In genomic region chr7:28298870-28299484, GRCh38 we compare ENCODE assay signal across 8 cellular contexts.
DNase-seq lines count a peak whose midpoint lies in the region; ATAC-seq, FAIRE-seq and TF ChIP-seq lines count a peak whose summit lies in the region.

No MANE protein-coding gene starts in this region.

- no peak overlapping the region for H3K27ac Mint-ChIP-seq in activated CD8-positive, alpha-beta T cell treated with anti-CD3 and anti-CD28 coated beads, Interleukin-2, amount 10 ng/mL, durations not matched to agents 7 days and 5 days
- H3K27ac Mint-ChIP-seq in activated naive CD8-positive, alpha-beta T cell treated with anti-CD3 and anti-CD28 coated beads for 36 hours, result no peak overlapping the region

- ATAC-seq in GM12878, result no peak
- ATAC-seq in activated CD8-positive, alpha-beta T cell treated with anti-CD3 and anti-CD28 coated beads, Interleukin-2, amount 10 ng/mL, durations not matched to agents 7 days and 5 days, result no peak
- no peak for ATAC-seq in activated T-cell treated with anti-CD3 and anti-CD28 coated beads, Interleukin-2, amount 50 U/mL, for 4 hours

- no peak overlapping the region for H2AFZ ChIP-seq in GM12878 (ENCODE audit: control insufficient read depth, low read depth, low read length)

- no peaks in the 10 kb centered on the region for H3K36me3 Mint-ChIP-seq in activated CD8-positive, alpha-beta T cell treated with anti-CD3 and anti-CD28 coated beads, Interleukin-2, amount 10 ng/mL, durations not matched to agents 7 days and 5 days (ENCODE audit: low read depth)
- H3K36me3 Mint-ChIP-seq in activated T-cell treated with anti-CD3 and anti-CD28 coated beads, Interleukin-2, amount 50 U/mL, for 4 hours (ENCODE audit: insufficient read depth), result no peaks in the 10 kb centered on the region
- no peaks in the 10 kb centered on the region for H3K36me3 Mint-ChIP-seq in activated naive CD8-positive, alpha-beta T cell treated with anti-CD3 and anti-CD28 coated beads for 36 hours

- no peak for TF ChIP-seq EP300 in GM12878 (IDR thresholded peaks at IDR 0.05; ENCODE audit: borderline replicate concordance in 1 of 2, control insufficient read depth in 1 of 2, low read depth in 2 of 2, low read length in 2 of 2)

- CTCF ChIA-PET in GM12878 (lab: Yijun Ruan, JAX), result interaction anchor here (1.1 to 3.7 kb wide), 6 partner anchors 30 to 551 kb away, joined by 3 to 13 read pairs (median 4); no protein-coding TSS in a partner anchor
- CTCF ChIA-PET in activated CD8-positive, alpha-beta T cell treated with anti-CD3 and anti-CD28 coated beads, Interleukin-2, amount 10 ng/mL, durations not matched to agents 7 days and 5 days (lab: Charles Lee), result interaction anchor here (1.0 to 2.0 kb wide), 4 partner anchors 11 to 89 kb away, joined by 4 to 5 read pairs (median 4); no protein-coding TSS in a partner anchor

- no peak for TF ChIP-seq POLR2A in GM12878 (IDR thresholded peaks at IDR 0.05; ENCODE audit: low read depth, low read length)

- 57% methylated on average over 7 of the region's 7 CpGs for WGBS in GM12878 (ENCODE audit: insufficient coverage, insufficient replicate concordance, low lambda C conversion rate, missing lambda C conversion rate)

- intact Hi-C loops in GM12878 (cut with micrococcal nuclease; ENCODE audit: unreplicated experiment) (loop anchor here (2.0 to 5.0 kb wide), 2 partner anchors 328 to 556 kb away; no protein-coding TSS in a partner anchor), tibial artery (cut with DNase I; ENCODE audit: low total_unique reads) (loop anchor here (10.0 kb wide), 1 partner anchor 556 kb away; no protein-coding TSS in a partner anchor)

- FAIRE-seq in GM12878 (lab: Jason Lieb, UNC), result no peak

- no peaks in the 10 kb centered on the region for H3K4me1 Mint-ChIP-seq in activated CD8-positive, alpha-beta T cell treated with anti-CD3 and anti-CD28 coated beads, Interleukin-2, amount 10 ng/mL, durations not matched to agents 7 days and 5 days (ENCODE audit: low read depth)
- H3K4me1 Mint-ChIP-seq in activated T-cell treated with anti-CD3 and anti-CD28 coated beads, Interleukin-2, amount 50 U/mL, for 4 hours (ENCODE audit: low read depth), result peaks cover 1% of the 10 kb centered on the region
- H3K4me1 Mint-ChIP-seq in activated naive CD8-positive, alpha-beta T cell treated with anti-CD3 and anti-CD28 coated beads for 36 hours, result peaks cover 7% of the 10 kb centered on the region

- POLR2A ChIA-PET in GM12878 (lab: Charles Lee), result no interaction called here
- POLR2A ChIA-PET in activated CD8-positive, alpha-beta T cell treated with anti-CD3 and anti-CD28 coated beads, Interleukin-2, amount 10 ng/mL, durations not matched to agents 7 days and 5 days (lab: Charles Lee), result no interaction called here

- H3K27me3 ChIP-seq in GM12878 (replicated peaks in 1 of 2; ENCODE audit: control insufficient read depth in 2 of 2, insufficient read depth in 2 of 2, low read length in 1 of 2) (no peaks in the 10 kb centered on the region), tibial artery (no peaks in the 10 kb centered on the region)

- H3K36me3 ChIP-seq in GM12878 (ENCODE audit: control insufficient read depth in 2 of 2, insufficient read depth in 2 of 2, low read length in 1 of 2) (no peaks in the 10 kb centered on the region), tibial artery (no peaks in the 10 kb centered on the region)

- H3K4me1 ChIP-seq in GM12878 (ENCODE audit: control insufficient read depth, insufficient read depth, low read length) (no peaks in the 10 kb centered on the region), tibial artery (no peaks in the 10 kb centered on the region)

- RAD21 ChIA-PET in GM12878 (lab: Charles Lee; ENCODE audit: unreplicated experiment), result no interaction called here

- H3K4me2 ChIP-seq in GM12878 (ENCODE audit: control insufficient read depth, insufficient read depth), result no peak overlapping the region

- no TSS peak for BruUV-seq in GM12878 (replicated peaks; lab: Mats Ljungman, UMichigan)

- H3K27ac ChIP-seq in GM12878 (ENCODE audit: control insufficient read depth, insufficient read depth), result no peak overlapping the region
- H3K27ac ChIP-seq in tibial artery, result no peak overlapping the region

- SMC1A ChIA-PET in GM12878 (lab: Charles Lee; ENCODE audit: uncharacterized antibody, unreplicated experiment), result interaction anchor here (0.7 to 1.1 kb wide), 3 partner anchors 9 to 623 kb away, joined by 3 to 5 read pairs (median 4); no protein-coding TSS in a partner anchor

- no peaks in the 10 kb centered on the region for H4K20me1 ChIP-seq in GM12878 (ENCODE audit: control insufficient read depth, insufficient read depth)

- TF ChIP-seq CTCF in GM13977 (IDR thresholded peaks at IDR 0.05; ENCODE audit: extremely low read depth, insufficient read depth, missing control alignments), result peak; percentile 14
- no peak for TF ChIP-seq CTCF in GM12878 (IDR thresholded peaks at IDR 0.05 in 2 of 3, conservative IDR thresholded peaks at IDR 0.05 in 1 of 3; ENCODE audit: control insufficient read depth in 2 of 3, extremely low read depth in 1 of 3, insufficient read depth in 1 of 3, low read depth in 3 of 3, low read length in 3 of 3)
- TF ChIP-seq CTCF in tibial artery (IDR thresholded peaks at IDR 0.05), result peak; percentile 24 to 30

- H3K9ac ChIP-seq in GM12878 (ENCODE audit: control insufficient read depth, insufficient read depth, low read length), result no peak overlapping the region

- in situ Hi-C loops in GM13977 (cut with MboI; ENCODE audit: low pct_unique_long_range_greater_than_20kb, low sequenced_read_pairs, unreplicated experiment) (no loop called here), GM12878 (cut with MboI) (no loop called here)

- no peaks in the 10 kb centered on the region for H3K9me3 Mint-ChIP-seq in activated CD8-positive, alpha-beta T cell treated with anti-CD3 and anti-CD28 coated beads, Interleukin-2, amount 10 ng/mL, durations not matched to agents 7 days and 5 days (ENCODE audit: insufficient read depth)
- no peaks in the 10 kb centered on the region for H3K9me3 Mint-ChIP-seq in activated T-cell treated with anti-CD3 and anti-CD28 coated beads, Interleukin-2, amount 50 U/mL, for 4 hours
- no peaks in the 10 kb centered on the region for H3K9me3 Mint-ChIP-seq in activated naive CD8-positive, alpha-beta T cell treated with anti-CD3 and anti-CD28 coated beads for 36 hours

- H3K4me3 ChIP-seq in GM12878 (no peak overlapping the region), tibial artery (no peak overlapping the region)

- no peaks in the 10 kb centered on the region for H3K79me2 ChIP-seq in GM12878 (ENCODE audit: control insufficient read depth, insufficient read depth, low read length)

- DNase-seq in GM13977 (ENCODE audit: low spot score), result no peak
- peak; percentile 59 for DNase-seq in NCI-H2107 treated with DMSO at 0.1 percent for 48 hours (lab: John Stamatoyannopoulos, UW; ENCODE audit: unreplicated experiment)
- DNase-seq in GM12878 (ENCODE audit: low read depth, low spot score), result no peak
- peak; percentile 72 for DNase-seq in iPS-NIHi7 (ENCODE audit: extremely low spot score)
- DNase-seq in tibial artery, result no peak
- DNase-seq in activated CD8-positive, alpha-beta T cell treated with anti-CD3 and anti-CD28 coated beads, Interleukin-2, amount 10 ng/mL, durations not matched to agents 7 days and 5 days, result no peak
- DNase-seq in activated T-cell treated with anti-CD3 and anti-CD28 coated beads, Interleukin-2, amount 50 U/mL, for 4 hours, result no peak
- no peak for DNase-seq in activated naive CD8-positive, alpha-beta T cell treated with anti-CD3 and anti-CD28 coated beads for 36 hours

- H3K27me3 Mint-ChIP-seq in activated CD8-positive, alpha-beta T cell treated with anti-CD3 and anti-CD28 coated beads, Interleukin-2, amount 10 ng/mL, durations not matched to agents 7 days and 5 days (ENCODE audit: low read depth), result peaks cover 7% of the 10 kb centered on the region
- peaks cover 13% of the 10 kb centered on the region for H3K27me3 Mint-ChIP-seq in activated T-cell treated with anti-CD3 and anti-CD28 coated beads, Interleukin-2, amount 50 U/mL, for 4 hours (ENCODE audit: low read depth)
- H3K27me3 Mint-ChIP-seq in activated naive CD8-positive, alpha-beta T cell treated with anti-CD3 and anti-CD28 coated beads for 36 hours, result peaks cover 17% of the 10 kb centered on the region

- no peak overlapping the region for H3K4me3 Mint-ChIP-seq in activated CD8-positive, alpha-beta T cell treated with anti-CD3 and anti-CD28 coated beads, Interleukin-2, amount 10 ng/mL, durations not matched to agents 7 days and 5 days
- no peak overlapping the region for H3K4me3 Mint-ChIP-seq in activated T-cell treated with anti-CD3 and anti-CD28 coated beads, Interleukin-2, amount 50 U/mL, for 4 hours
- H3K4me3 Mint-ChIP-seq in activated naive CD8-positive, alpha-beta T cell treated with anti-CD3 and anti-CD28 coated beads for 36 hours, result no peak overlapping the region

- peak; percentile 22; the same call in 1 of the 2 replicates for TF ChIP-seq RAD21 in GM12878 (IDR thresholded peaks at IDR 0.05; ENCODE audit: insufficient read depth, low read depth, low read length)

- no peaks in the 10 kb centered on the region for H3K9me3 ChIP-seq in GM12878 (replicated peaks; ENCODE audit: control insufficient read depth, insufficient read depth, low read length)
- no peaks in the 10 kb centered on the region for H3K9me3 ChIP-seq in tibial artery

TF ChIP-seq in GM12878, 131 proteins besides CTCF, POLR2A, EP300 and RAD21:
- no peak for TF ChIP-seq FOXM1 (IDR thresholded peaks at IDR 0.05; ENCODE audit: low read depth, low read length)
- TF ChIP-seq, protein P1, sequence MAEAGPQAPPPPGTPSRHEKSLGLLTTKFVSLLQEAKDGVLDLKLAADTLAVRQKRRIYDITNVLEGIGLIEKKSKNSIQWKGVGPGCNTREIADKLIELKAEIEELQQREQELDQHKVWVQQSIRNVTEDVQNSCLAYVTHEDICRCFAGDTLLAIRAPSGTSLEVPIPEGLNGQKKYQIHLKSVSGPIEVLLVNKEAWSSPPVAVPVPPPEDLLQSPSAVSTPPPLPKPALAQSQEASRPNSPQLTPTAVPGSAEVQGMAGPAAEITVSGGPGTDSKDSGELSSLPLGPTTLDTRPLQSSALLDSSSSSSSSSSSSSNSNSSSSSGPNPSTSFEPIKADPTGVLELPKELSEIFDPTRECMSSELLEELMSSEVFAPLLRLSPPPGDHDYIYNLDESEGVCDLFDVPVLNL (IDR thresholded peaks at IDR 0.05; ENCODE audit: low read depth, low read length), result no peak

Comparison
In these comparisons a context has a peak if more than half of its experiments do, and no peak if none do; other contexts are left out.
1. DNase-seq: peak in NCI-H2107 treated with DMSO at 0.1 percent for 48 hours (single experiment) and iPS-NIHi7 (single experiment); none in GM13977 (single experiment), GM12878 (single experiment), tibial artery (0 of 2), activated CD8-positive, alpha-beta T cell treated with anti-CD3 and anti-CD28 coated beads, Interleukin-2, amount 10 ng/mL, durations not matched to agents 7 days and 5 days (single experiment), activated T-cell treated with anti-CD3 and anti-CD28 coated beads, Interleukin-2, amount 50 U/mL, for 4 hours (single experiment) and activated naive CD8-positive, alpha-beta T cell treated with anti-CD3 and anti-CD28 coated beads for 36 hours (single experiment).
2. CTCF ChIP-seq: peak in GM13977 (single experiment) and tibial artery (2 of 2); none in GM12878 (0 of 3).